In genomic region chr2:211877061-211877460, GRCh38 we compare ENCODE assay signal across 21 cellular contexts.
DNase-seq lines count a peak whose midpoint lies in the region; TF ChIP-seq lines count a peak whose summit lies in the region.
"Had no signal": no experiment of that assay in that cellular context is flagged by ENCODE, and none has a peak within 500 bp of the region (broad histone marks: within the 10 kb centered on the region; RNA-seq: fewer than 3 reads in every experiment).

No MANE protein-coding gene starts in this region.

- no peak overlapping the region for H3K9ac ChIP-seq in OCI-LY3 (ENCODE audit: low read length)
- H3K9ac ChIP-seq: GM23248, SK-N-SH had no signal

- no peaks in the 10 kb centered on the region for H4K20me1 ChIP-seq in OCI-LY3 (ENCODE audit: insufficient read depth, low read length)

- no peak overlapping the region for H3K27ac ChIP-seq in OCI-LY3 (ENCODE audit: low read length)
- H3K27ac ChIP-seq: A549, GM23248 had no signal

- H3K9me3 ChIP-seq in OCI-LY3 (ENCODE audit: insufficient read depth, low read length): no peaks in the 10 kb centered on the region
- H3K9me3 ChIP-seq: A549, SK-N-SH had no signal

- DNase-seq in HCEC 1CT (peak; percentile 54), dermis blood vessel endothelial cell (peak; percentile 28), skeletal muscle cell (ENCODE audit: low read depth) (peak; percentile 47), midbrain (lab: John Stamatoyannopoulos, UW) (no peak), amniotic stem cell (lab: John Stamatoyannopoulos, UW) (no peak), NCI-H510A treated with DMSO at 0.1 percent for 48 hours (lab: John Stamatoyannopoulos, UW) (no peak)
- DNase-seq: C1 segment of cervical spinal cord; CD4-positive, alpha-beta memory T cell; COR-L47; GF-D8; GM23248; H7; KBM-7; MM.1S; NCI-H2029; NCI-H446 treated with DMSO at 0.1 percent for 48 hours; NCI-H526 treated with DMSO at 0.1 percent for 48 hours; SK-N-SH; SW 1271 had no signal

- H3K27me3 ChIP-seq in OCI-LY3 (ENCODE audit: low read depth, low read length): no peaks in the 10 kb centered on the region

- H3K36me3 ChIP-seq in OCI-LY3 (replicated peaks; ENCODE audit: low read depth, low read length): no peaks in the 10 kb centered on the region

- no peaks in the 10 kb centered on the region for H3K79me2 ChIP-seq in OCI-LY3 (ENCODE audit: low read length)

- no peak overlapping the region for H3K4me3 ChIP-seq in OCI-LY3 (ENCODE audit: low read length)
- no peak overlapping the region for H3K4me3 ChIP-seq in skeletal muscle cell (ENCODE audit: low read depth, low read length)
- H3K4me3 ChIP-seq: A549, GM23248 had no signal

- H3K4me1 ChIP-seq in OCI-LY3 (ENCODE audit: low read length): no peaks in the 10 kb centered on the region
- H3K4me1 ChIP-seq: A549 had no signal

- TF ChIP-seq CTCF in OCI-LY3 (IDR thresholded peaks at IDR 0.05; ENCODE audit: low read depth, low read length): no peak

- no peak overlapping the region for H3K4me2 ChIP-seq in OCI-LY3 (ENCODE audit: low read length)
- H3K4me2 ChIP-seq: A549, SK-N-SH had no signal

- H2AFZ ChIP-seq in OCI-LY3 (ENCODE audit: low read depth, low read length): 0 out of 2 replicates have a peak overlapping the region, but pooled peaks have one; percentile 60
- H2AFZ ChIP-seq: GM23248 had no signal

Comparison
In these comparisons a context has a peak if more than half of its experiments do, and no peak if none do; other contexts are left out.
1. DNase-seq: peak in HCEC 1CT (single experiment), dermis blood vessel endothelial cell (single experiment) and skeletal muscle cell (single experiment); none in midbrain (single experiment), amniotic stem cell (single experiment) and NCI-H510A treated with DMSO at 0.1 percent for 48 hours (single experiment).